ENCODE assay signal across 1 cellular context in the genomic region with DNA sequence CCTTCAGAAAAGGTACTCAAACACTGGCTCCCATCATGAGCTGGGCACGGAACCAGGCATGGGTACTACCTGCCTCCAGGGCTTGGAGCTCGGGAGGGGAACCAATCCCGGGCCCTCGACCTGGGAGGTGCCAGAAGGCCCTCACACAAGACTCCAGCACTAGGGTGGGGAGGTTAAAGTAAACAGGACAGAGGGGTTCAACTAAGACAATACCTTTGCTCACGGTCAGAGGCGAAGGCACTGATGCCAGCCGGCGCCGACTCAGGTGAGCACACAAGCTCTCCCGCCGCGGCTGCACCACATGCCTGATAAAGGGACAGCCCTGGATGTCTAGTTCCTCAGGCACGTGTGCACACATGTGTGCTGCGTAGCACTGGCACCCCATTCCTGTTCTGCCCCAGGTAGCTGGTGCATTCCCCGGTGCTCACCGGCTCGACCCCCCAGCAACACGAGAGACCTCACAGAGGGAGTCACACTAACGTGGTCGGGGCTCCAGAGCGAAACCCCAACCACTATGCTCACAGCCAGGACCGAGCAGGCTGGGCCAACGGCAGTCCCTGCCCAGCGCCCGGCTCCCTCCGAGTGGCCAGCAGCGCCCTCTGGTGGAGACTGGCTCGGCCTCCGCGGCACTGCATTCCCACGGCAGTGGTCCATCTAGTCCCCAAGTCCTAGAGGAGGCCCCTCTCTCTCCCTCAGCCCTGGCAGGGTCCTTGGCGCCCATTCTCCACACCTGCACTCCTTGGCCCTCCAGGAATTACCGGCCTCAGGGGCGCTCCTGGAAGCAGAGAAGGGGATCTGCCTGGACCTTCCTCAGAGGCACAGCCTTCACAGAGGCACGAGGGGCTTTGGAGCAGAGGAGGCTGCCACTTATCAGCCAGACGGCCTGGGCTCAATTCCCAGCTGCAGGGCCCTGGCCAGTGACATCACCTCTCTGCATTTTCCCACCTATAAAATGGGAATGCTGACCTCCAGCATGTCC.
A peak's percentile ranks its signal among the peaks of the same experiment; 100 is the strongest.
TF ChIP-seq lines count a peak whose summit lies in the region.

No MANE protein-coding gene starts in this region.

TF ChIP-seq in GM12878, 131 proteins besides CTCF, POLR2A, EP300 and RAD21:
- TF ChIP-seq TARDBP (IDR thresholded peaks at IDR 0.05; ENCODE audit: borderline replicate concordance) (no peak), RB1 (IDR thresholded peaks at IDR 0.05; ENCODE audit: borderline replicate concordance) (0 out of 2 replicates have a peak, but pooled peaks have one; percentile 49), ESRRA (IDR thresholded peaks at IDR 0.05; ENCODE audit: low read length) (no peak), SMC3 (IDR thresholded peaks at IDR 0.05; ENCODE audit: borderline replicate concordance, low read length) (peak; percentile 73), CREM (IDR thresholded peaks at IDR 0.05; ENCODE audit: low read depth) (no peak), BHLHE40 (IDR thresholded peaks at IDR 0.05; ENCODE audit: borderline replicate concordance in 1 of 2, low read depth in 2 of 2, low read length in 1 of 2) (peak in 1 of 2 experiments; percentile 26; a peak in 1 of 4 replicates), ZNF622 (IDR thresholded peaks at IDR 0.05) (no peak), YY1 (IDR thresholded peaks at IDR 0.05; ENCODE audit: low read depth, low read length) (0 out of 2 replicates have a peak, but pooled peaks have one; percentile 28), IKZF1 (conservative IDR thresholded peaks at IDR 0.05) (no peak), GATAD2B (conservative IDR thresholded peaks at IDR 0.05; ENCODE audit: low read depth) (no peak), LARP7 (IDR thresholded peaks at IDR 0.05) (peak; percentile 15; the same call in 1 of the 2 replicates)
- TF ChIP-seq, protein P1, sequence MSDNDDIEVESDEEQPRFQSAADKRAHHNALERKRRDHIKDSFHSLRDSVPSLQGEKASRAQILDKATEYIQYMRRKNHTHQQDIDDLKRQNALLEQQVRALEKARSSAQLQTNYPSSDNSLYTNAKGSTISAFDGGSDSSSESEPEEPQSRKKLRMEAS (IDR thresholded peaks at IDR 0.05; ENCODE audit: low read depth, low read length), result no peak
TF ChIP-seq in GM12878: peak in this region for 5.
